Comparison of ENCODE assay signal across 1 cellular context in the genomic region with DNA sequence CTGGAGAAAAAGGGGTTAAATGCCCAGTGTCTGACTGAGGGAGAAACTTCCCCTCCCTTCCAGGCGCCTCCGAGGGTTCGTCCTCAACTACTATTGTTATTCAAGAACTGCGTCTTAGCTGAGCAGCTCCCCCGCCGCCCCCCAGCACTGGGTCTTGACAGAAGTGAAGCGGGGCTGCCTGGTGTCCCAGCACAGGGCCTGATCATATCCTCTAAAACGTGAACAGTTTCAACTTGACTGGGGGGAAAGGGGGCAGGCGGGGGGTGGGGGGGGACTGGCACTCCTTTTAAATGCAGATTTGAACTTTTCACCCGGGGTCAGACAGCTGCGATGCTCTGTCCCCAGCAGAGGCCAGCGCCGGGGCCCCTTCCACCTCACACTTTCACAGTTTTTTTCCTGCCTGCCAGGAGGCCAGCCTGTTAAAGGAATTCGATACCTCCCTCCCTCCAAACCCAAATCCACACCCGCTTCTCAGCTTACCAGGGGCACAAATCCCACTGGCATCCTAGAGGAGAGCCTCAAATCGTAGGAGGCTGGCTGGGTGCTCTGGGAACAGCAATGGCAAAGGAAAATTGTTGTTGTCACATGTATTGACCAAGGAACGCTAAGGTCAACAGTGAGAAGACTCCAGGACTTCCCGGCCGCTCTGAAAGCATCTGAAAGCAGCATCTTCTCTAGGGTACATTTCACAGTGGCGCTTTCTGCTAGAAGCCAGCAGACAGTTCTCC.
TF ChIP-seq lines count a peak whose summit lies in the region.

No MANE protein-coding gene starts in this region.

TF ChIP-seq in H1, 55 proteins besides CTCF, POLR2A, EP300 and RAD21:
- no peak for TF ChIP-seq RFX5 (IDR thresholded peaks at IDR 0.05; ENCODE audit: borderline replicate concordance, low read depth, low read length)
- no peak for TF ChIP-seq HDAC2 (IDR thresholded peaks at IDR 0.05; ENCODE audit: borderline replicate concordance in 1 of 2, low read depth in 2 of 2, low read length in 2 of 2)
- TF ChIP-seq POU5F1 (IDR thresholded peaks at IDR 0.05; ENCODE audit: low read depth, low read length) = peak; percentile 80; the same call in 1 of the 2 replicates
- TF ChIP-seq KDM4A (IDR thresholded peaks at IDR 0.05; ENCODE audit: low read depth, low read length, severe bottlenecking) = no peak
- peak; percentile 47; the same call in 1 of the 2 replicates for TF ChIP-seq RXRA (IDR thresholded peaks at IDR 0.05; ENCODE audit: insufficient read depth, low read depth, low read length)
- no peak for TF ChIP-seq ASH2L (IDR thresholded peaks at IDR 0.05; ENCODE audit: low read length)
- no peak for TF ChIP-seq POLR2AphosphoS5 (IDR thresholded peaks at IDR 0.05; ENCODE audit: low read depth, low read length)
- TF ChIP-seq RBBP5 (IDR thresholded peaks at IDR 0.05; ENCODE audit: borderline replicate concordance, low read depth, low read length) = 0 out of 2 replicates have a peak, but pooled peaks have one; percentile 44
- TF ChIP-seq, protein P1, sequence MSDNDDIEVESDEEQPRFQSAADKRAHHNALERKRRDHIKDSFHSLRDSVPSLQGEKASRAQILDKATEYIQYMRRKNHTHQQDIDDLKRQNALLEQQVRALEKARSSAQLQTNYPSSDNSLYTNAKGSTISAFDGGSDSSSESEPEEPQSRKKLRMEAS (IDR thresholded peaks at IDR 0.05) = no peak
- peak; percentile 78; the same call in 1 of the 2 replicates for TF ChIP-seq TCF12 (IDR thresholded peaks at IDR 0.05; ENCODE audit: low read depth, low read length)
- no peak for TF ChIP-seq SIX5 (IDR thresholded peaks at IDR 0.05; ENCODE audit: low read depth, low read length)
- TF ChIP-seq TBP (IDR thresholded peaks at IDR 0.05; ENCODE audit: low read depth, low read length) = no peak
- 0 out of 2 replicates have a peak, but pooled peaks have one; percentile 15 for TF ChIP-seq TEAD4 (IDR thresholded peaks at IDR 0.05; ENCODE audit: low read depth, low read length)
- TF ChIP-seq TAF7 (optimal IDR thresholded peaks at IDR 0.05; ENCODE audit: borderline replicate concordance, low read depth, low read length) = no peak
- TF ChIP-seq RNF2 (IDR thresholded peaks at IDR 0.05; ENCODE audit: borderline replicate concordance, low read depth, low read length, missing control alignments, poor library complexity, severe bottlenecking) = peak; percentile 3
